In genomic region chr15:19899021-19899824, GRCh38 we compare ENCODE assay signal across 14 cellular contexts.
"Had no signal": no experiment of that assay in that cellular context is flagged by ENCODE, and none has a peak within 500 bp of the region (broad histone marks: within the 10 kb centered on the region; RNA-seq: fewer than 3 reads in every experiment).

No MANE protein-coding gene starts in this region.

- H3K27me3 Mint-ChIP-seq: dendritic cell treated with granulocyte-macrophage colony-stimulating factor and Interleukin-4, amounts not matched to agents 40 ng/mL and 50 ng/mL, for 4 days; naive thymus-derived CD8-positive, alpha-beta T cell had no signal

- H3K4me3 Mint-ChIP-seq: dendritic cell treated with granulocyte-macrophage colony-stimulating factor and Interleukin-4, amounts not matched to agents 40 ng/mL and 50 ng/mL, for 4 days; immature natural killer cell; naive thymus-derived CD8-positive, alpha-beta T cell had no signal

- ATAC-seq: gastroesophageal sphincter; naive thymus-derived CD8-positive, alpha-beta T cell had no signal

- H3K27ac Mint-ChIP-seq: dendritic cell treated with granulocyte-macrophage colony-stimulating factor and Interleukin-4, amounts not matched to agents 40 ng/mL and 50 ng/mL, for 4 days; immature natural killer cell; naive thymus-derived CD8-positive, alpha-beta T cell had no signal

- H3K27me3 ChIP-seq: esophagus squamous epithelium, neutrophil, right atrium auricular region had no signal

- H3K36me3 ChIP-seq: esophagus squamous epithelium, gastroesophageal sphincter, neutrophil, right atrium auricular region had no signal

- H3K27ac ChIP-seq: esophagus squamous epithelium, gastroesophageal sphincter, neutrophil, right atrium auricular region had no signal

- H3K4me3 ChIP-seq: esophagus squamous epithelium, gastroesophageal sphincter, right atrium auricular region had no signal

- H3K4me1 ChIP-seq: esophagus squamous epithelium, gastroesophageal sphincter, right atrium auricular region had no signal

- H3K4me1 Mint-ChIP-seq: immature natural killer cell; naive thymus-derived CD8-positive, alpha-beta T cell had no signal

- DNase-seq: esophagus squamous epithelium; foreskin fibroblast; glutamatergic neuron; immature natural killer cell; mammary epithelial cell; naive thymus-derived CD8-positive, alpha-beta T cell; small intestine; stimulated activated CD4-positive, alpha-beta T cell treated with anti-CD3 and anti-CD28 coated beads, Interleukin-12 subunit alpha, Interleukin-12 subunit beta, amount 100 ng/mL, for 4 hours; stimulated activated naive CD4-positive, alpha-beta T cell treated with Interleukin-2 at 50 U/mL for 16 hours; trophoblast cell had no signal

- H3K9me3 ChIP-seq: right atrium auricular region had no signal
